22 cellular contexts compared by ENCODE assay signal in genomic region chr7:100553032-100553431, GRCh38. TPM values are rescaled to one million over a fixed set of nuclear protein-coding genes. Genes with fewer than 3 reads are reported as not detected.
DNase-seq lines count a peak whose midpoint lies in the region; ATAC-seq and TF ChIP-seq lines count a peak whose summit lies in the region.
"Had no signal": no experiment of that assay in that cellular context is flagged by ENCODE, and none has a peak within 500 bp of the region (broad histone marks: within the 10 kb centered on the region; RNA-seq: fewer than 3 reads in every experiment).

No MANE protein-coding gene starts in this region.

- intact Hi-C loops in activated CD4-positive, alpha-beta T cell treated with anti-CD3 and anti-CD28 coated beads for 36 hours (cut with DNase I, micrococcal nuclease): no loop called here
- intact Hi-C loops in esophagus muscularis mucosa (cut with DNase I): no loop called here

- peaks cover 20 to 89% (median 75%) of the 10 kb centered on the region in 4 donors for H3K36me3 ChIP-seq in esophagus muscularis mucosa

- H3K27ac ChIP-seq in esophagus muscularis mucosa (replicated peaks in 1 of 4): no peak overlapping the region
- H3K27ac ChIP-seq: 22Rv1, A549, C4-2B, HL-60 had no signal

- 95% methylated on average over 3 of the region's 3 CpGs for WGBS in esophagus muscularis mucosa

- H3K27me3 ChIP-seq in esophagus muscularis mucosa: no peaks in the 10 kb centered on the region

- TF ChIP-seq CTCF in esophagus muscularis mucosa (IDR thresholded peaks at IDR 0.05): no peak

- H3K4me3 ChIP-seq in esophagus muscularis mucosa: no peak overlapping the region
- H3K4me3 ChIP-seq: A549 had no signal

- no peak overlapping the region for H3K4me3 Mint-ChIP-seq in activated CD4-positive, alpha-beta T cell treated with anti-CD3 and anti-CD28 coated beads for 36 hours
- no peak overlapping the region for H3K4me3 Mint-ChIP-seq in activated CD4-positive, alpha-beta T cell treated with anti-CD3 and anti-CD28 coated beads, Interleukin-2, amount 10 ng/mL, durations not matched to agents 7 days and 5 days
- no peak overlapping the region for H3K4me3 Mint-ChIP-seq in activated naive CD8-positive, alpha-beta T cell treated with anti-CD3 and anti-CD28 coated beads for 36 hours
- no peak overlapping the region for H3K4me3 Mint-ChIP-seq in activated naive CD8-positive, alpha-beta T cell treated with anti-CD3 and anti-CD28 coated beads, Interleukin-2, amount 50 U/mL, for 24 hours
- H3K4me3 Mint-ChIP-seq in activated naive CD8-positive, alpha-beta T cell treated with anti-CD3 and anti-CD28 coated beads, Interleukin-2, amount 10 ng/mL, durations not matched to agents 7 days and 5 days: no peak overlapping the region
- H3K4me3 Mint-ChIP-seq in stimulated activated naive B cell treated with anti-CD40 and anti-IgM and Interleukin-4, amounts not matched to agents 10 μg/mL and 1 μg/mL and 100 μg/mL, for 72 hours: no peak overlapping the region
- H3K4me3 Mint-ChIP-seq: HFFc6 had no signal

- no peaks in the 10 kb centered on the region for H3K9me3 Mint-ChIP-seq in activated CD4-positive, alpha-beta T cell treated with anti-CD3 and anti-CD28 coated beads for 36 hours (ENCODE audit: low read depth)
- no peaks in the 10 kb centered on the region for H3K9me3 Mint-ChIP-seq in activated CD4-positive, alpha-beta T cell treated with anti-CD3 and anti-CD28 coated beads, Interleukin-2, amount 10 ng/mL, durations not matched to agents 7 days and 5 days
- H3K9me3 Mint-ChIP-seq in activated naive CD8-positive, alpha-beta T cell treated with anti-CD3 and anti-CD28 coated beads for 36 hours: no peaks in the 10 kb centered on the region
- H3K9me3 Mint-ChIP-seq in activated naive CD8-positive, alpha-beta T cell treated with anti-CD3 and anti-CD28 coated beads, Interleukin-2, amount 50 U/mL, for 24 hours: no peaks in the 10 kb centered on the region
- H3K9me3 Mint-ChIP-seq in activated naive CD8-positive, alpha-beta T cell treated with anti-CD3 and anti-CD28 coated beads, Interleukin-2, amount 10 ng/mL, durations not matched to agents 7 days and 5 days: no peaks in the 10 kb centered on the region
- H3K9me3 Mint-ChIP-seq in stimulated activated naive B cell treated with anti-CD40 and anti-IgM and Interleukin-4, amounts not matched to agents 10 μg/mL and 1 μg/mL and 100 μg/mL, for 72 hours: no peaks in the 10 kb centered on the region
- H3K9me3 Mint-ChIP-seq: HFFc6 had no signal

- peaks cover 36% of the 10 kb centered on the region for H3K4me1 Mint-ChIP-seq in activated CD4-positive, alpha-beta T cell treated with anti-CD3 and anti-CD28 coated beads for 36 hours
- peaks cover 36% of the 10 kb centered on the region for H3K4me1 Mint-ChIP-seq in activated CD4-positive, alpha-beta T cell treated with anti-CD3 and anti-CD28 coated beads, Interleukin-2, amount 10 ng/mL, durations not matched to agents 7 days and 5 days
- peaks cover 27% of the 10 kb centered on the region for H3K4me1 Mint-ChIP-seq in activated naive CD8-positive, alpha-beta T cell treated with anti-CD3 and anti-CD28 coated beads for 36 hours
- H3K4me1 Mint-ChIP-seq in activated naive CD8-positive, alpha-beta T cell treated with anti-CD3 and anti-CD28 coated beads, Interleukin-2, amount 50 U/mL, for 24 hours: peaks cover 35% of the 10 kb centered on the region
- H3K4me1 Mint-ChIP-seq in activated naive CD8-positive, alpha-beta T cell treated with anti-CD3 and anti-CD28 coated beads, Interleukin-2, amount 10 ng/mL, durations not matched to agents 7 days and 5 days: peaks cover 25% of the 10 kb centered on the region
- peaks cover 12 to 22% of the 10 kb centered on the region in 2 donors for H3K4me1 Mint-ChIP-seq in stimulated activated naive B cell treated with anti-CD40 and anti-IgM and Interleukin-4, amounts not matched to agents 10 μg/mL and 1 μg/mL and 100 μg/mL, for 72 hours

- ATAC-seq in activated CD4-positive, alpha-beta T cell treated with anti-CD3 and anti-CD28 coated beads for 36 hours: no peak
- ATAC-seq in activated naive CD8-positive, alpha-beta T cell treated with anti-CD3 and anti-CD28 coated beads, Interleukin-2, amount 50 U/mL, for 24 hours: no peak
- no peak for ATAC-seq in activated naive CD8-positive, alpha-beta T cell treated with anti-CD3 and anti-CD28 coated beads, Interleukin-2, amount 10 ng/mL, durations not matched to agents 7 days and 5 days (ENCODE audit: low read depth)
- no peak for ATAC-seq in stimulated activated naive B cell treated with anti-CD40 and anti-IgM and Interleukin-4, amounts not matched to agents 10 μg/mL and 1 μg/mL and 100 μg/mL, for 72 hours (replicated peaks)
- no peak for ATAC-seq in GM18909 (IDR thresholded peaks at IDR 0.05; ENCODE audit: poor library complexity, unreplicated experiment)
- ATAC-seq: A549, HCT116 had no signal

- H3K4me1 ChIP-seq in esophagus muscularis mucosa: peaks cover 8 to 19% (median 16%) of the 10 kb centered on the region in 4 donors

- POLR2A ChIA-PET in activated CD4-positive, alpha-beta T cell treated with anti-CD3 and anti-CD28 coated beads for 36 hours (lab: Charles Lee): interaction anchor here (0.5 kb wide), 1 partner anchor 58 kb away, joined by 3 read pairs; no protein-coding TSS in a partner anchor
- POLR2A ChIA-PET in activated CD4-positive, alpha-beta T cell treated with anti-CD3 and anti-CD28 coated beads, Interleukin-2, amount 10 ng/mL, durations not matched to agents 7 days and 5 days (lab: Charles Lee): no interaction called here
- POLR2A ChIA-PET in activated naive CD8-positive, alpha-beta T cell treated with anti-CD3 and anti-CD28 coated beads, Interleukin-2, amount 10 ng/mL, durations not matched to agents 7 days and 5 days (lab: Charles Lee): interaction anchor here (0.6 to 0.9 kb wide), 2 partner anchors 8 to 35 kb away, joined by 3 read pairs; no protein-coding TSS in a partner anchor

- CTCF ChIA-PET in activated CD4-positive, alpha-beta T cell treated with anti-CD3 and anti-CD28 coated beads for 36 hours (lab: Charles Lee): interaction anchor here (0.9 to 1.5 kb wide), 4 partner anchors 9 to 151 kb away, joined by 3 read pairs; no protein-coding TSS in a partner anchor
- CTCF ChIA-PET in activated CD4-positive, alpha-beta T cell treated with anti-CD3 and anti-CD28 coated beads, Interleukin-2, amount 10 ng/mL, durations not matched to agents 7 days and 5 days (lab: Charles Lee): interaction anchor here (0.6 to 2.1 kb wide), 4 partner anchors 8 to 70 kb away, joined by 3 to 11 read pairs (median 4); no protein-coding TSS in a partner anchor

- peaks cover 60% of the 10 kb centered on the region for H3K36me3 Mint-ChIP-seq in activated CD4-positive, alpha-beta T cell treated with anti-CD3 and anti-CD28 coated beads for 36 hours (ENCODE audit: low read depth)
- H3K36me3 Mint-ChIP-seq in activated CD4-positive, alpha-beta T cell treated with anti-CD3 and anti-CD28 coated beads, Interleukin-2, amount 10 ng/mL, durations not matched to agents 7 days and 5 days (ENCODE audit: low read depth): peaks cover 51% of the 10 kb centered on the region
- H3K36me3 Mint-ChIP-seq in activated naive CD8-positive, alpha-beta T cell treated with anti-CD3 and anti-CD28 coated beads for 36 hours: peaks cover 37% of the 10 kb centered on the region
- peaks cover 53% of the 10 kb centered on the region for H3K36me3 Mint-ChIP-seq in activated naive CD8-positive, alpha-beta T cell treated with anti-CD3 and anti-CD28 coated beads, Interleukin-2, amount 50 U/mL, for 24 hours (ENCODE audit: low read depth)
- peaks cover 31% of the 10 kb centered on the region for H3K36me3 Mint-ChIP-seq in activated naive CD8-positive, alpha-beta T cell treated with anti-CD3 and anti-CD28 coated beads, Interleukin-2, amount 10 ng/mL, durations not matched to agents 7 days and 5 days
- H3K36me3 Mint-ChIP-seq in stimulated activated naive B cell treated with anti-CD40 and anti-IgM and Interleukin-4, amounts not matched to agents 10 μg/mL and 1 μg/mL and 100 μg/mL, for 72 hours: peaks cover 42 to 50% of the 10 kb centered on the region in 2 donors

- TF ChIP-seq POLR2A in esophagus muscularis mucosa (IDR thresholded peaks at IDR 0.05; ENCODE audit: low read depth): no peak

- no peak for DNase-seq in activated CD4-positive, alpha-beta T cell treated with anti-CD3 and anti-CD28 coated beads for 36 hours
- no peak for DNase-seq in activated CD4-positive, alpha-beta T cell treated with anti-CD3 and anti-CD28 coated beads, Interleukin-2, amount 10 ng/mL, durations not matched to agents 7 days and 5 days
- DNase-seq in activated naive CD8-positive, alpha-beta T cell treated with anti-CD3 and anti-CD28 coated beads for 36 hours: no peak
- DNase-seq in activated naive CD8-positive, alpha-beta T cell treated with anti-CD3 and anti-CD28 coated beads, Interleukin-2, amount 50 U/mL, for 24 hours: no peak
- no peak for DNase-seq in activated naive CD8-positive, alpha-beta T cell treated with anti-CD3 and anti-CD28 coated beads, Interleukin-2, amount 10 ng/mL, durations not matched to agents 7 days and 5 days
- DNase-seq in stimulated activated naive B cell treated with anti-CD40 and anti-IgM and Interleukin-4, amounts not matched to agents 10 μg/mL and 1 μg/mL and 100 μg/mL, for 72 hours: no peak
- DNase-seq in esophagus muscularis mucosa (ENCODE audit: extremely low spot score): no peak
- DNase-seq: AML-193; CD4-positive, alpha-beta memory T cell; DMS153; DMS79; GDM1; GOT3; H7; HFFc6 had no signal

- H3K27me3 Mint-ChIP-seq in activated CD4-positive, alpha-beta T cell treated with anti-CD3 and anti-CD28 coated beads for 36 hours: no peaks in the 10 kb centered on the region
- no peaks in the 10 kb centered on the region for H3K27me3 Mint-ChIP-seq in activated CD4-positive, alpha-beta T cell treated with anti-CD3 and anti-CD28 coated beads, Interleukin-2, amount 10 ng/mL, durations not matched to agents 7 days and 5 days
- H3K27me3 Mint-ChIP-seq in activated naive CD8-positive, alpha-beta T cell treated with anti-CD3 and anti-CD28 coated beads for 36 hours: no peaks in the 10 kb centered on the region
- H3K27me3 Mint-ChIP-seq in activated naive CD8-positive, alpha-beta T cell treated with anti-CD3 and anti-CD28 coated beads, Interleukin-2, amount 50 U/mL, for 24 hours: no peaks in the 10 kb centered on the region
- H3K27me3 Mint-ChIP-seq in activated naive CD8-positive, alpha-beta T cell treated with anti-CD3 and anti-CD28 coated beads, Interleukin-2, amount 10 ng/mL, durations not matched to agents 7 days and 5 days: no peaks in the 10 kb centered on the region
- H3K27me3 Mint-ChIP-seq in stimulated activated naive B cell treated with anti-CD40 and anti-IgM and Interleukin-4, amounts not matched to agents 10 μg/mL and 1 μg/mL and 100 μg/mL, for 72 hours: no peaks in the 10 kb centered on the region
- H3K27me3 Mint-ChIP-seq: CD4-positive, alpha-beta memory T cell had no signal

- H3K27ac Mint-ChIP-seq in activated CD4-positive, alpha-beta T cell treated with anti-CD3 and anti-CD28 coated beads for 36 hours: peak overlapping the region; percentile 47
- no peak overlapping the region for H3K27ac Mint-ChIP-seq in activated CD4-positive, alpha-beta T cell treated with anti-CD3 and anti-CD28 coated beads, Interleukin-2, amount 10 ng/mL, durations not matched to agents 7 days and 5 days
- peak overlapping the region; percentile 56 for H3K27ac Mint-ChIP-seq in activated naive CD8-positive, alpha-beta T cell treated with anti-CD3 and anti-CD28 coated beads for 36 hours
- H3K27ac Mint-ChIP-seq in activated naive CD8-positive, alpha-beta T cell treated with anti-CD3 and anti-CD28 coated beads, Interleukin-2, amount 50 U/mL, for 24 hours: no peak overlapping the region
- H3K27ac Mint-ChIP-seq in activated naive CD8-positive, alpha-beta T cell treated with anti-CD3 and anti-CD28 coated beads, Interleukin-2, amount 10 ng/mL, durations not matched to agents 7 days and 5 days: peak overlapping the region; percentile 16
- peak overlapping the region; percentile 25 for H3K27ac Mint-ChIP-seq in stimulated activated naive B cell treated with anti-CD40 and anti-IgM and Interleukin-4, amounts not matched to agents 10 μg/mL and 1 μg/mL and 100 μg/mL, for 72 hours
- H3K27ac Mint-ChIP-seq: HFFc6 had no signal

- TF ChIP-seq EP300 in esophagus muscularis mucosa (IDR thresholded peaks at IDR 0.05): no peak

- no peaks in the 10 kb centered on the region for H3K9me3 ChIP-seq in esophagus muscularis mucosa
- H3K9me3 ChIP-seq: A549 had no signal

RNA-seq across cellular contexts. Expression of gene AGFG2, which starts 14.0 kb away (rescaled TPM):
- 10 to 100 TPM; 49.3 to 49.4 TPM for total RNA-seq in activated CD4-positive, alpha-beta T cell treated with anti-CD3 and anti-CD28 coated beads for 36 hours
- total RNA-seq in activated CD4-positive, alpha-beta T cell treated with anti-CD3 and anti-CD28 coated beads, Interleukin-2, amount 10 ng/mL, durations not matched to agents 7 days and 5 days: 10 to 100 TPM; 43.0 to 45.3 TPM
- total RNA-seq in activated naive CD8-positive, alpha-beta T cell treated with anti-CD3 and anti-CD28 coated beads for 36 hours: 10 to 100 TPM; 52.4 to 55.4 TPM
- 10 to 100 TPM; 51.6 to 54.7 TPM for total RNA-seq in activated naive CD8-positive, alpha-beta T cell treated with anti-CD3 and anti-CD28 coated beads, Interleukin-2, amount 10 ng/mL, durations not matched to agents 7 days and 5 days
- 10 to 100 TPM; 31.6 to 79.6 (median 35.1) TPM for total RNA-seq in esophagus muscularis mucosa

RNA-seq across cellular contexts. Expression of gene SAP25, which starts 20.7 kb away (rescaled TPM):
- 10 to 100 TPM in 1 of 2 experiments, 1 to 10 TPM in 1; 9.9 to 13.1 TPM for total RNA-seq in activated CD4-positive, alpha-beta T cell treated with anti-CD3 and anti-CD28 coated beads for 36 hours
- total RNA-seq in activated CD4-positive, alpha-beta T cell treated with anti-CD3 and anti-CD28 coated beads, Interleukin-2, amount 10 ng/mL, durations not matched to agents 7 days and 5 days: 10 to 100 TPM; 34.6 to 36.1 TPM
- 1 to 10 TPM; 4.4 to 6.0 TPM for total RNA-seq in activated naive CD8-positive, alpha-beta T cell treated with anti-CD3 and anti-CD28 coated beads for 36 hours
- 10 to 100 TPM; 54.3 to 57.6 TPM for total RNA-seq in activated naive CD8-positive, alpha-beta T cell treated with anti-CD3 and anti-CD28 coated beads, Interleukin-2, amount 10 ng/mL, durations not matched to agents 7 days and 5 days
- total RNA-seq in esophagus muscularis mucosa: under 1 TPM in 2 of 4 donors, not detected in 2; 0.83 to 0.92 TPM

RNA-seq across cellular contexts. Expression of gene LRCH4, which starts 32.9 kb away (rescaled TPM):
- total RNA-seq in activated CD4-positive, alpha-beta T cell treated with anti-CD3 and anti-CD28 coated beads for 36 hours: 10 to 100 TPM; 70.3 to 71.7 TPM
- total RNA-seq in activated CD4-positive, alpha-beta T cell treated with anti-CD3 and anti-CD28 coated beads, Interleukin-2, amount 10 ng/mL, durations not matched to agents 7 days and 5 days: 100 to 1,000 TPM; 189 to 217 TPM
- 10 to 100 TPM; 65.6 to 68.1 TPM for total RNA-seq in activated naive CD8-positive, alpha-beta T cell treated with anti-CD3 and anti-CD28 coated beads for 36 hours
- 100 to 1,000 TPM; 239 to 258 TPM for total RNA-seq in activated naive CD8-positive, alpha-beta T cell treated with anti-CD3 and anti-CD28 coated beads, Interleukin-2, amount 10 ng/mL, durations not matched to agents 7 days and 5 days
- 10 to 100 TPM; 36.2 to 53.2 (median 44.0) TPM for total RNA-seq in esophagus muscularis mucosa

RNA-seq across cellular contexts. Expression of gene FBXO24, which starts 33.1 kb away (rescaled TPM):
- total RNA-seq in activated CD4-positive, alpha-beta T cell treated with anti-CD3 and anti-CD28 coated beads for 36 hours: 1 to 10 TPM; 1.4 to 2.1 TPM
- total RNA-seq in activated CD4-positive, alpha-beta T cell treated with anti-CD3 and anti-CD28 coated beads, Interleukin-2, amount 10 ng/mL, durations not matched to agents 7 days and 5 days: 1 to 10 TPM; 1.3 to 1.5 TPM
- under 1 TPM; 0.54 to 0.80 TPM for total RNA-seq in activated naive CD8-positive, alpha-beta T cell treated with anti-CD3 and anti-CD28 coated beads for 36 hours
- 1 to 10 TPM; 1.1 to 1.2 TPM for total RNA-seq in activated naive CD8-positive, alpha-beta T cell treated with anti-CD3 and anti-CD28 coated beads, Interleukin-2, amount 10 ng/mL, durations not matched to agents 7 days and 5 days
- under 1 TPM; 0.13 to 0.83 (median 0.48) TPM for total RNA-seq in esophagus muscularis mucosa
- total RNA-seq: HT1080 had no signal

RNA-seq across cellular contexts. Expression of gene PCOLCE, which starts 49.1 kb away (rescaled TPM):
- 1 to 10 TPM; 7.6 to 8.9 TPM for total RNA-seq in activated CD4-positive, alpha-beta T cell treated with anti-CD3 and anti-CD28 coated beads for 36 hours
- total RNA-seq in activated CD4-positive, alpha-beta T cell treated with anti-CD3 and anti-CD28 coated beads, Interleukin-2, amount 10 ng/mL, durations not matched to agents 7 days and 5 days: 10 to 100 TPM; 17.3 to 18.3 TPM
- 1 to 10 TPM; 4.0 TPM for total RNA-seq in activated naive CD8-positive, alpha-beta T cell treated with anti-CD3 and anti-CD28 coated beads for 36 hours
- total RNA-seq in activated naive CD8-positive, alpha-beta T cell treated with anti-CD3 and anti-CD28 coated beads, Interleukin-2, amount 10 ng/mL, durations not matched to agents 7 days and 5 days: 10 to 100 TPM; 14.4 to 16.4 TPM
- total RNA-seq in esophagus muscularis mucosa: 10 to 100 TPM; 12.0 to 42.2 (median 18.3) TPM

Comparison
In these comparisons a context has a peak if more than half of its experiments do, and no peak if none do; other contexts are left out.
1. H3K27ac Mint-ChIP-seq: peak in activated CD4-positive, alpha-beta T cell treated with anti-CD3 and anti-CD28 coated beads for 36 hours (single experiment), activated naive CD8-positive, alpha-beta T cell treated with anti-CD3 and anti-CD28 coated beads for 36 hours (single experiment), activated naive CD8-positive, alpha-beta T cell treated with anti-CD3 and anti-CD28 coated beads, Interleukin-2, amount 10 ng/mL, durations not matched to agents 7 days and 5 days (single experiment) and stimulated activated naive B cell treated with anti-CD40 and anti-IgM and Interleukin-4, amounts not matched to agents 10 μg/mL and 1 μg/mL and 100 μg/mL, for 72 hours (single experiment); none in activated CD4-positive, alpha-beta T cell treated with anti-CD3 and anti-CD28 coated beads, Interleukin-2, amount 10 ng/mL, durations not matched to agents 7 days and 5 days (single experiment) and activated naive CD8-positive, alpha-beta T cell treated with anti-CD3 and anti-CD28 coated beads, Interleukin-2, amount 50 U/mL, for 24 hours (single experiment).